Comparison of ENCODE assay signal across 9 cellular contexts in the genomic region with DNA sequence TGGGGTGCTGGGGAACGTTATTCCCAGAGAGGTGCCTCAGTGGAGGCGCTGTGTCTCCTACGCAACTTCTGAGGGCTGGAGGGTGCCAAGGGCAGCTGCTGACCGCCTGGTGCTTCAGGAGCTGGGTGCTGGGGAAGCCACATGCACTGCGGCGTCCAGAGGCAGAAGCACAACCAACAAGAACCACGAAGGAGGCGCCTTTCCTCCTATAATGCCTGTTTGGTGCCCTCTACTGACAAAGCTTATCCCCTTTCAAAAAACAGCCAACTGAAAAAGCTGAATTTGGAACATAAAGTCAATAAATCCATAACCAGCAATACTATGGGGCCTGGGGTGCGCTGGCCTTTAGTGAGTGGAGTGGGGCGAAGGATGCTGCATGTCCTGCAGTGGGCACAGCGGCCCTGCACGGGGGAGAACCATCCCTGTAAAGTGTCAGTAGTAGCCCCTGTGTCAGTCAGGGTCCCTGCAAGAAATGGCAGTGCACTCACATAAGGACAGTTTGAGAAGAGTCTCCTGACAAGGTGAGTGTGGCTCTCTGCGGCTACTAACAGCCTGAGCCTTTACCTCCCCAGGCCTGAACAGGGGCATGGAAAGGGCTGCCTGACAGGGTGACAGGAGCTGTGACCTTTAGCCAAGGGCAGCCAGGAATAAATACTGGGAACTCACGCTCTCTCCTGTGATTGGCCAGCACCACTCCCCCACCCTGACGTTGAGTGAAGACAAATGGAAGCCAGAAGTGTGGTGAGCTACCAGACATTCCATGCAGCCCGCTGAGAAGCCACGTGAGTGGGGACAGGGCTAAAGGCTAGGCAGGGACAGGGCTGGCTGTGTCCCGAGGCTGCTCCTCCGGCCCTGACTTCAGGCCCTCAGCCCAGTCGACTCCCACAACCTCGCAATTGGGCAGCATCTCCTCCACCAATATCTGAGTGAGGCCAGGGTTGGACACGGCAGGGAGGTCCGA. TPM values are rescaled to one million over a fixed set of nuclear protein-coding genes. Genes with fewer than 3 reads are reported as not detected.
DNase-seq lines count a peak whose midpoint lies in the region; ATAC-seq and TF ChIP-seq lines count a peak whose summit lies in the region.
"Had no signal": no experiment of that assay in that cellular context is flagged by ENCODE, and none has a peak within 500 bp of the region (broad histone marks: within the 10 kb centered on the region; RNA-seq: fewer than 3 reads in every experiment).

No MANE protein-coding gene starts in this region.

- TF ChIP-seq EP300 in tibial nerve (IDR thresholded peaks at IDR 0.05), result peak in 1 of 2 donors; percentile 12

- H3K27me3 ChIP-seq in tibial nerve, result no peaks in the 10 kb centered on the region

- no peak overlapping the region for H3K4me3 Mint-ChIP-seq in activated T-cell treated with anti-CD3 and anti-CD28 coated beads, Interleukin-2, amount 50 U/mL, for 24 hours

- H3K9me3 Mint-ChIP-seq in activated T-cell treated with anti-CD3 and anti-CD28 coated beads, Interleukin-2, amount 50 U/mL, for 24 hours, result no peaks in the 10 kb centered on the region

- peaks cover 0 to 64% (median 5%) of the 10 kb centered on the region in 3 donors for H3K36me3 ChIP-seq in tibial nerve

- no peaks in the 10 kb centered on the region for H3K9me3 ChIP-seq in tibial nerve

- in situ Hi-C loops in SK-MEL-5 (cut with HindIII; ENCODE audit: low pct_unique_long_range_greater_than_20kb, low sequenced_read_pairs), result no loop called here

- H3K36me3 Mint-ChIP-seq in activated T-cell treated with anti-CD3 and anti-CD28 coated beads, Interleukin-2, amount 50 U/mL, for 24 hours (ENCODE audit: low read depth), result peaks cover 67% of the 10 kb centered on the region

- no peak overlapping the region for H3K4me3 ChIP-seq in tibial nerve

- WGBS in tibial nerve, 2 donors, result 61 to 68% methylated on average over 19 to 23 of the region's 23 CpGs

- no peak for DNase-seq in activated T-cell treated with anti-CD3 and anti-CD28 coated beads, Interleukin-2, amount 50 U/mL, for 24 hours
- DNase-seq in activated T-cell treated with anti-CD3 and anti-CD28 coated beads, Interleukin-2, amount 50 U/mL, for 48 hours, result no peak
- peak; percentile 56 for DNase-seq in SK-MEL-5 (ENCODE audit: low read depth, low spot score)
- peak; percentile 18 for DNase-seq in fibroblast of the conjunctiva (ENCODE audit: low read depth)
- DNase-seq in tibial nerve (ENCODE audit: low spot score in 2 of 2), result no peak
- no peak for DNase-seq in NCI-H146 treated with DMSO at 0.1 percent for 48 hours (lab: John Stamatoyannopoulos, UW; ENCODE audit: unreplicated experiment)
- DNase-seq in activated naive CD4-positive, alpha-beta T cell treated with anti-CD3 and anti-CD28 coated beads, Interleukin-2, amount 50 U/mL, for 16 hours, result no peak

- H3K27me3 Mint-ChIP-seq in activated T-cell treated with anti-CD3 and anti-CD28 coated beads, Interleukin-2, amount 50 U/mL, for 24 hours, result no peaks in the 10 kb centered on the region

- H3K4me1 Mint-ChIP-seq in activated T-cell treated with anti-CD3 and anti-CD28 coated beads, Interleukin-2, amount 50 U/mL, for 24 hours (ENCODE audit: low read depth), result peaks cover 26% of the 10 kb centered on the region

- H3K27ac Mint-ChIP-seq in activated T-cell treated with anti-CD3 and anti-CD28 coated beads, Interleukin-2, amount 50 U/mL, for 24 hours, result peak overlapping the region; percentile 26

- peak in 3 of 5 experiments; percentile 8 to 20 (median 15) for TF ChIP-seq CTCF in tibial nerve (IDR thresholded peaks at IDR 0.05)

- no peak for ATAC-seq in GM21737 (IDR thresholded peaks at IDR 0.05; ENCODE audit: unreplicated experiment)

- TF ChIP-seq POLR2A in tibial nerve (IDR thresholded peaks at IDR 0.05), result no peak

- peaks cover 0 to 30% (median 11%) of the 10 kb centered on the region in 4 donors for H3K4me1 ChIP-seq in tibial nerve

- H3K27ac ChIP-seq in tibial nerve, result peak overlapping the region in 2 of 4 donors; percentile 19 to 69

RNA-seq across cellular contexts. Expression of gene B3GNT8, which starts 4.5 kb away (rescaled TPM):
- total RNA-seq in SK-MEL-5 (2014; rRNA removed; shearing (Covaris generic)), result not detected in 2 replicates
- not detected in 2 replicates for polyA plus RNA-seq in SK-MEL-5 (2015; cell fraction: cytosol; rRNA removed)
- not detected in 2 replicates for polyA plus RNA-seq in SK-MEL-5 (2015; cell fraction: nucleus; rRNA removed)
- 1 to 10 TPM; 3.8 to 9.0 (median 5.7) TPM for total RNA-seq in tibial nerve

RNA-seq across cellular contexts. Expression of gene DMAC2, which starts 8.0 kb away (rescaled TPM):
- total RNA-seq in SK-MEL-5 (2014; rRNA removed; shearing (Covaris generic)), result 34.7 and 37.6 TPM in 2 replicates
- polyA plus RNA-seq in SK-MEL-5 (2015; cell fraction: cytosol; rRNA removed), result 59.0 and 63.5 TPM in 2 replicates
- polyA plus RNA-seq in SK-MEL-5 (2015; cell fraction: nucleus; rRNA removed), result 17.5 and 22.3 TPM in 2 replicates
- total RNA-seq in tibial nerve, result 10 to 100 TPM; 28.8 to 38.7 (median 35.7) TPM

RNA-seq across cellular contexts. Expression of gene ERICH4, which starts 11.2 kb away (rescaled TPM):
- total RNA-seq in SK-MEL-5 (2014; rRNA removed; shearing (Covaris generic)), result not detected in 2 replicates
- polyA plus RNA-seq in SK-MEL-5 (2015; cell fraction: cytosol; rRNA removed), result not detected in 2 replicates
- polyA plus RNA-seq in SK-MEL-5 (2015; cell fraction: nucleus; rRNA removed), result not detected in 2 replicates
- total RNA-seq in tibial nerve, result not detected
- total RNA-seq: frontal cortex had no signal

RNA-seq across cellular contexts. Expression of gene BCKDHA, which starts 34.1 kb away (rescaled TPM):
- total RNA-seq in SK-MEL-5 (2014; rRNA removed; shearing (Covaris generic)), result 45.3 and 52.0 TPM in 2 replicates
- polyA plus RNA-seq in SK-MEL-5 (2015; cell fraction: cytosol; rRNA removed), result 36.0 and 38.2 TPM in 2 replicates
- polyA plus RNA-seq in SK-MEL-5 (2015; cell fraction: nucleus; rRNA removed), result 25.7 and 30.2 TPM in 2 replicates
- total RNA-seq in tibial nerve, result 10 to 100 TPM; 48.6 to 61.4 (median 54.2) TPM

RNA-seq across cellular contexts. Expression of gene EXOSC5, which starts 34.5 kb away (rescaled TPM):
- 39.1 and 39.3 TPM in 2 replicates for total RNA-seq in SK-MEL-5 (2014; rRNA removed; shearing (Covaris generic))
- polyA plus RNA-seq in SK-MEL-5 (2015; cell fraction: cytosol; rRNA removed), result 51.3 and 55.3 TPM in 2 replicates
- 9.0 and 18.9 TPM in 2 replicates for polyA plus RNA-seq in SK-MEL-5 (2015; cell fraction: nucleus; rRNA removed)
- 10 to 100 TPM; 14.0 to 21.3 (median 19.8) TPM for total RNA-seq in tibial nerve

Comparison
In these comparisons a context has a peak if more than half of its experiments do, and no peak if none do; other contexts are left out.
1. DNase-seq: peak in SK-MEL-5 (single experiment) and fibroblast of the conjunctiva (single experiment); none in activated T-cell treated with anti-CD3 and anti-CD28 coated beads, Interleukin-2, amount 50 U/mL, for 24 hours (single experiment), activated T-cell treated with anti-CD3 and anti-CD28 coated beads, Interleukin-2, amount 50 U/mL, for 48 hours (0 of 2), tibial nerve (0 of 2), NCI-H146 treated with DMSO at 0.1 percent for 48 hours (single experiment) and activated naive CD4-positive, alpha-beta T cell treated with anti-CD3 and anti-CD28 coated beads, Interleukin-2, amount 50 U/mL, for 16 hours (single experiment).